Comparison of ENCODE assay signal across 8 cellular contexts in genomic region chr19:45103200-45103624, GRCh38. TPM values are rescaled to one million over a fixed set of nuclear protein-coding genes. Genes with fewer than 3 reads are reported as not detected.
A peak's percentile ranks its signal among the peaks of the same experiment; 100 is the strongest.
DNase-seq lines count a peak whose midpoint lies in the region; ATAC-seq and TF ChIP-seq lines count a peak whose summit lies in the region.

No MANE protein-coding gene starts in this region.

- peak overlapping the region; percentile 8 for H3K4me3 Mint-ChIP-seq in dendritic cell treated with granulocyte-macrophage colony-stimulating factor and Interleukin-4, amounts not matched to agents 40 ng/mL and 50 ng/mL, for 4 days

- no peaks in the 10 kb centered on the region for H3K27me3 Mint-ChIP-seq in dendritic cell treated with granulocyte-macrophage colony-stimulating factor and Interleukin-4, amounts not matched to agents 40 ng/mL and 50 ng/mL, for 4 days

- H3K4me1 ChIP-seq in NT2/D1 (ENCODE audit: insufficient read depth, insufficient read length), result peaks cover 20% of the 10 kb centered on the region

- H3K4me1 Mint-ChIP-seq in dendritic cell treated with granulocyte-macrophage colony-stimulating factor and Interleukin-4, amounts not matched to agents 40 ng/mL and 50 ng/mL, for 4 days (ENCODE audit: low read depth), result peaks cover 66% of the 10 kb centered on the region

- H3K9me3 Mint-ChIP-seq in dendritic cell treated with granulocyte-macrophage colony-stimulating factor and Interleukin-4, amounts not matched to agents 40 ng/mL and 50 ng/mL, for 4 days, result no peaks in the 10 kb centered on the region

- intact Hi-C loops in dendritic cell treated with granulocyte-macrophage colony-stimulating factor and Interleukin-4, amounts not matched to agents 40 ng/mL and 50 ng/mL, for 4 days (cut with micrococcal nuclease), result no loop called here

- DNase-seq in ELF-1 (ENCODE audit: low read depth, low spot score) (peak; percentile 53), NT2/D1 (ENCODE audit: low read depth, low spot score) (no peak), occipital lobe (lab: John Stamatoyannopoulos, UW) (peak; percentile 37), NCI-H524 (lab: John Stamatoyannopoulos, UW) (no peak)

- H3K9ac ChIP-seq in NT2/D1 (ENCODE audit: insufficient read length, low read depth), result peak overlapping the region; percentile 32

- peaks cover 26% of the 10 kb centered on the region for H3K36me3 ChIP-seq in NT2/D1 (ENCODE audit: insufficient read depth, insufficient read length, low read length)

- H3K9me3 ChIP-seq in NT2/D1 (ENCODE audit: insufficient read depth, low read length), result no peaks in the 10 kb centered on the region

- ATAC-seq in esophagus mucosa, result no peak
- ATAC-seq in SK-N-SH treated with all-trans-retinoic acid at 6 μM for 48 hours, result no peak
- no peak for ATAC-seq in HG02610 (IDR thresholded peaks at IDR 0.05; ENCODE audit: unreplicated experiment)

- H3K27ac Mint-ChIP-seq in dendritic cell treated with granulocyte-macrophage colony-stimulating factor and Interleukin-4, amounts not matched to agents 40 ng/mL and 50 ng/mL, for 4 days, result no peak overlapping the region

- H3K27me3 ChIP-seq in NT2/D1 (ENCODE audit: insufficient read depth, insufficient read length), result no peaks in the 10 kb centered on the region

- H3K36me3 Mint-ChIP-seq in dendritic cell treated with granulocyte-macrophage colony-stimulating factor and Interleukin-4, amounts not matched to agents 40 ng/mL and 50 ng/mL, for 4 days (ENCODE audit: low read depth), result peaks cover 18% of the 10 kb centered on the region

- no peak overlapping the region for H3K4me3 ChIP-seq in NT2/D1 (ENCODE audit: insufficient read length, low read depth)

TF ChIP-seq in SK-N-SH treated with all-trans-retinoic acid at 6 μM for 48 hours, 23 proteins besides CTCF, POLR2A, EP300 and RAD21:
- TF ChIP-seq ESRRG (CRISPR knock-in tag; IDR thresholded peaks at IDR 0.05), result no peak
- no peak for TF ChIP-seq SNAI2 (CRISPR knock-in tag; IDR thresholded peaks at IDR 0.05)
- no peak for TF ChIP-seq PPARA (CRISPR knock-in tag; IDR thresholded peaks at IDR 0.05; ENCODE audit: borderline replicate concordance)
- TF ChIP-seq ZNF565 (CRISPR knock-in tag; conservative IDR thresholded peaks at IDR 0.05; ENCODE audit: low read depth), result no peak
- no peak for TF ChIP-seq ZFP3 (CRISPR knock-in tag; IDR thresholded peaks at IDR 0.05)
- TF ChIP-seq ZNF8 (CRISPR knock-in tag; IDR thresholded peaks at IDR 0.05), result no peak
- no peak for TF ChIP-seq ZFP30 (CRISPR knock-in tag; IDR thresholded peaks at IDR 0.05)
- TF ChIP-seq TCF4 (CRISPR knock-in tag; IDR thresholded peaks at IDR 0.05; ENCODE audit: borderline replicate concordance), result no peak
- no peak for TF ChIP-seq RARB (CRISPR knock-in tag; IDR thresholded peaks at IDR 0.05)
- no peak for TF ChIP-seq ZNF70 (CRISPR knock-in tag; IDR thresholded peaks at IDR 0.05)
- no peak for TF ChIP-seq CSDC2 (CRISPR knock-in tag; IDR thresholded peaks at IDR 0.05)
- TF ChIP-seq OSR1 (CRISPR knock-in tag; IDR thresholded peaks at IDR 0.05), result no peak
- no peak for TF ChIP-seq ARNTL (CRISPR knock-in tag; IDR thresholded peaks at IDR 0.05; ENCODE audit: borderline replicate concordance, low read depth)
- TF ChIP-seq TSHZ2 (CRISPR knock-in tag; IDR thresholded peaks at IDR 0.05), result no peak
- TF ChIP-seq CSRNP3 (CRISPR knock-in tag; IDR thresholded peaks at IDR 0.05), result no peak
- no peak for TF ChIP-seq BACH2 (CRISPR knock-in tag; IDR thresholded peaks at IDR 0.05; ENCODE audit: borderline replicate concordance)
- TF ChIP-seq CREB5 (CRISPR knock-in tag; IDR thresholded peaks at IDR 0.05; ENCODE audit: low read depth), result no peak
- no peak for TF ChIP-seq PATZ1 (CRISPR knock-in tag; IDR thresholded peaks at IDR 0.05; ENCODE audit: borderline replicate concordance)

RNA-seq across cellular contexts. Expression of gene PPP1R37, which starts 10.2 kb away (rescaled TPM):
- total RNA-seq in occipital lobe, result 20.6 TPM
- total RNA-seq in esophagus mucosa, result 24.2 TPM

RNA-seq across cellular contexts. Expression of gene GEMIN7, which starts 24.2 kb away (rescaled TPM):
- total RNA-seq in occipital lobe, result 13.3 TPM
- 18.7 TPM for total RNA-seq in esophagus mucosa

RNA-seq across cellular contexts. Expression of gene ZNF296, which starts 26.9 kb away (rescaled TPM):
- total RNA-seq in occipital lobe (not detected), esophagus mucosa (8.1 TPM)

RNA-seq across cellular contexts. Expression of gene NKPD1, which starts 57.6 kb away (rescaled TPM):
- total RNA-seq in occipital lobe (0.47 TPM), esophagus mucosa (1.00 TPM)

Comparison
In these comparisons a context has a peak if more than half of its experiments do, and no peak if none do; other contexts are left out.
1. DNase-seq: peak in ELF-1 (single experiment) and occipital lobe (single experiment); none in NT2/D1 (single experiment) and NCI-H524 (0 of 2).